Comparison of ENCODE assay signal across 19 cellular contexts in the genomic region with DNA sequence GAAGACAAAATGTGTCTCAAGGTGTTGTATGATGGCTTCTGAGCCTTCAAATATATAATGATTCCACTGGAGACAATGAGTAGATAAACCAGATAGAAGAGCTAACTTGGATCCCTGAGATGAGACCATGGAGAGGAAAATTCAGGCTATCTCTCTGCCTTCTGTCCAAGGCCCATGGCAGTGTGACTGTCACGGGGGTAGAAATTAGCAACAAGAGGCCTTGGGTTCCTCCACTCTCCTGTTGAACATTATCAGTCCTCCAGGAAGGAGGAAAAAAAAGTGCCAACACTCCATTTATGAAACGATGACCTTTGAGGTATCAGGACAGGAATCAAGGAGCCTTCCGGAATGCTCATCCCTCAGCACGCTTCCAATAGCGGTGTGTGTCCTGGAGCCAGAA.
DNase-seq lines count a peak whose midpoint lies in the region; ATAC-seq and TF ChIP-seq lines count a peak whose summit lies in the region.
"Had no signal": no experiment of that assay in that cellular context is flagged by ENCODE, and none has a peak within 500 bp of the region (broad histone marks: within the 10 kb centered on the region; RNA-seq: fewer than 3 reads in every experiment).

No MANE protein-coding gene starts in this region.

- no peak overlapping the region for H2AK5ac ChIP-seq in trophoblast cell (ENCODE audit: low read length)

- H3K4me3 ChIP-seq in cardiac muscle cell (no peak overlapping the region), gastrocnemius medialis (no peak overlapping the region), transverse colon (no peak overlapping the region), trophoblast cell (ENCODE audit: low read depth, low read length) (no peak overlapping the region)

- DNase-seq in cardiac muscle cell (ENCODE audit: low read depth in 1 of 2, low spot score in 1 of 2) = no peak
- DNase-seq in cardiac septum (ENCODE audit: low spot score) = no peak
- no peak for DNase-seq in chondrocyte (ENCODE audit: low spot score)
- DNase-seq in gastrocnemius medialis = no peak
- no peak for DNase-seq in transverse colon
- no peak for DNase-seq in mesenteric fat pad (ENCODE audit: low spot score)
- DNase-seq in trophoblast cell = no peak
- DNase-seq: CD4-positive, CD25-positive, alpha-beta regulatory T cell; COR-L47; DMS 273 treated with DMSO at 0.1 percent for 48 hours; DND-41; NCI-H1048; NCI-H1436; NCI-H1930; NCI-H226; NCI-H524; NCI-H82 had no signal

- in situ Hi-C loops in gastrocnemius medialis (cut with MboI; ENCODE audit: low sequenced_read_pairs in 4 of 4) (no loop called here), transverse colon (cut with MboI; ENCODE audit: low pct_ligation_motif_present in 1 of 4, low pct_unique_long_range_greater_than_20kb in 1 of 4, low sequenced_read_pairs in 3 of 4) (no loop called here)

- no peak overlapping the region for H3K9ac ChIP-seq in trophoblast cell (ENCODE audit: low read length)

- no peak overlapping the region for H4K8ac ChIP-seq in trophoblast cell (ENCODE audit: low read depth, low read length)

- no peaks in the 10 kb centered on the region for H3K79me1 ChIP-seq in trophoblast cell (ENCODE audit: low read length)

- H3K23ac ChIP-seq in trophoblast cell (ENCODE audit: low read length) = no peak overlapping the region

- no peaks in the 10 kb centered on the region for H3K79me2 ChIP-seq in trophoblast cell (ENCODE audit: control insufficient read depth, insufficient read depth, low read length, poor library complexity)

- H3K4ac ChIP-seq in trophoblast cell (ENCODE audit: low read depth, low read length) = no peak overlapping the region

- H2AFZ ChIP-seq in trophoblast cell (ENCODE audit: insufficient read depth, low read length, poor library complexity) = no peak overlapping the region

- no peaks in the 10 kb centered on the region for H3K9me3 Mint-ChIP-seq in chondrocyte (ENCODE audit: low read depth)
- H3K9me3 Mint-ChIP-seq: CD4-positive, CD25-positive, alpha-beta regulatory T cell had no signal

- no peak overlapping the region for H4K12ac ChIP-seq in trophoblast cell (ENCODE audit: low read depth, low read length)

- peaks cover 4% of the 10 kb centered on the region for H3K36me3 Mint-ChIP-seq in chondrocyte (ENCODE audit: low read depth)

- WGBS in transverse colon (ENCODE audit: low coverage in 1 of 2), 2 donors = 97 to 100% methylated on average over 3 to 5 of the region's 5 CpGs
- no CpG with 5 or more reads among the region's 5 CpGs for WGBS in trophoblast cell (ENCODE audit: extremely low coverage, insufficient coverage, insufficient read length)

- no peak for TF ChIP-seq EP300 in transverse colon (IDR thresholded peaks at IDR 0.05; ENCODE audit: low read depth)

- peaks cover 67% of the 10 kb centered on the region for H3K4me1 Mint-ChIP-seq in chondrocyte (ENCODE audit: low read depth)
- H3K4me1 Mint-ChIP-seq: B cell had no signal

- no peak overlapping the region for H2BK120ac ChIP-seq in trophoblast cell (ENCODE audit: insufficient read depth, low read length, poor library complexity)

- H4K91ac ChIP-seq in trophoblast cell (ENCODE audit: low read depth, low read length) = no peak overlapping the region

- no peaks in the 10 kb centered on the region for H3K9me3 ChIP-seq in cardiac muscle cell (ENCODE audit: low read depth)
- H3K9me3 ChIP-seq in gastrocnemius medialis = no peaks in the 10 kb centered on the region
- H3K9me3 ChIP-seq in transverse colon = no peaks in the 10 kb centered on the region
- no peaks in the 10 kb centered on the region for H3K9me3 ChIP-seq in trophoblast cell (ENCODE audit: insufficient read depth, low read depth, low read length)

- H3K27ac Mint-ChIP-seq in chondrocyte (ENCODE audit: unreplicated experiment) = peak overlapping the region; percentile 78
- H3K27ac Mint-ChIP-seq: B cell had no signal

- no peak overlapping the region for H2BK12ac ChIP-seq in trophoblast cell (ENCODE audit: low read length)

- H3K27ac ChIP-seq in cardiac muscle cell (peak overlapping the region; percentile 94), gastrocnemius medialis (peak overlapping the region; percentile 5 to 81 (median 58)), transverse colon (peak overlapping the region; percentile 79 to 86 (median 82)), trophoblast cell (ENCODE audit: low read depth, low read length) (no peak overlapping the region)

- H3K4me2 ChIP-seq in trophoblast cell (ENCODE audit: low read length) = no peak overlapping the region

- no peaks in the 10 kb centered on the region for H3K27me3 Mint-ChIP-seq in chondrocyte (ENCODE audit: low read depth)
- H3K27me3 Mint-ChIP-seq: B cell; CD4-positive, CD25-positive, alpha-beta regulatory T cell had no signal

- ATAC-seq in gastrocnemius medialis (no peak), HG03196 (IDR thresholded peaks at IDR 0.05; ENCODE audit: unreplicated experiment) (no peak)

- TF ChIP-seq POLR2A in gastrocnemius medialis (IDR thresholded peaks at IDR 0.05) (no peak), transverse colon (IDR thresholded peaks at IDR 0.05) (no peak)

- H3K4me1 ChIP-seq in cardiac muscle cell (ENCODE audit: low read depth) (peaks cover 67% of the 10 kb centered on the region), gastrocnemius medialis (peaks cover 68 to 70% of the 10 kb centered on the region in 2 donors), transverse colon (peaks cover 8 to 64% (median 43%) of the 10 kb centered on the region in 4 donors), trophoblast cell (ENCODE audit: control insufficient read depth in 1 of 2, insufficient read depth in 2 of 2, low read length in 2 of 2) (no peaks in the 10 kb centered on the region)

- H3K27me3 ChIP-seq in cardiac muscle cell = no peaks in the 10 kb centered on the region
- no peaks in the 10 kb centered on the region for H3K27me3 ChIP-seq in gastrocnemius medialis
- no peaks in the 10 kb centered on the region for H3K27me3 ChIP-seq in transverse colon
- H3K27me3 ChIP-seq in trophoblast cell (ENCODE audit: insufficient read depth, low read length) = no peaks in the 10 kb centered on the region

- H3K36me3 ChIP-seq in cardiac muscle cell = no peaks in the 10 kb centered on the region
- H3K36me3 ChIP-seq in gastrocnemius medialis = no peaks in the 10 kb centered on the region
- H3K36me3 ChIP-seq in transverse colon = no peaks in the 10 kb centered on the region
- peaks cover 4% of the 10 kb centered on the region in 2 experiments for H3K36me3 ChIP-seq in trophoblast cell (ENCODE audit: control insufficient read depth in 1 of 2, insufficient read depth in 2 of 2, low read length in 2 of 2)

- TF ChIP-seq CTCF in cardiac muscle cell (IDR thresholded peaks at IDR 0.05; ENCODE audit: low read depth, low read length) (no peak), chondrocyte (IDR thresholded peaks at IDR 0.05) (no peak), gastrocnemius medialis (IDR thresholded peaks at IDR 0.05 in 4 of 5, conservative IDR thresholded peaks at IDR 0.05 in 1 of 5) (no peak), transverse colon (IDR thresholded peaks at IDR 0.05) (no peak)

- no peak overlapping the region for H3K4me3 Mint-ChIP-seq in chondrocyte (ENCODE audit: unreplicated experiment)
- H3K4me3 Mint-ChIP-seq: B cell; CD4-positive, CD25-positive, alpha-beta regulatory T cell had no signal

- no peak overlapping the region for H3K14ac ChIP-seq in trophoblast cell (ENCODE audit: low read length)

- intact Hi-C loops in cardiac septum (cut with DNase I) = no loop called here
- intact Hi-C loops in gastrocnemius medialis (cut with DNase I; ENCODE audit: low total_unique reads) = no loop called here
- intact Hi-C loops in transverse colon (cut with DNase I; ENCODE audit: low total_unique reads) = no loop called here

- no peak overlapping the region for H3K18ac ChIP-seq in trophoblast cell (ENCODE audit: low read length)

- no peak overlapping the region for H2BK5ac ChIP-seq in trophoblast cell (ENCODE audit: low read depth, low read length, poor library complexity)
